9 cellular contexts compared by ENCODE assay signal in genomic region chr11:45089251-45089650, GRCh38. TPM values are rescaled to one million over a fixed set of nuclear protein-coding genes. Genes with fewer than 3 reads are reported as not detected.
DNase-seq lines count a peak whose midpoint lies in the region; ATAC-seq and TF ChIP-seq lines count a peak whose summit lies in the region.
"Had no signal": no experiment of that assay in that cellular context is flagged by ENCODE, and none has a peak within 500 bp of the region (broad histone marks: within the 10 kb centered on the region; RNA-seq: fewer than 3 reads in every experiment).

No MANE protein-coding gene starts in this region.

- no peaks in the 10 kb centered on the region for H3K36me3 ChIP-seq in KOPT-K1 (ENCODE audit: insufficient read depth, low read length)
- no peaks in the 10 kb centered on the region for H3K36me3 ChIP-seq in left lung
- no peaks in the 10 kb centered on the region for H3K36me3 ChIP-seq in thymus (ENCODE audit: control insufficient read depth, insufficient read depth)

- H3K4me1 ChIP-seq in left lung (peaks cover 14 to 23% of the 10 kb centered on the region in 2 donors), thymus (ENCODE audit: control insufficient read depth, insufficient read depth, low read length) (peaks cover 29% of the 10 kb centered on the region)

- H3K27me3 ChIP-seq in left lung (no peaks in the 10 kb centered on the region), thymus (ENCODE audit: control insufficient read depth, insufficient read depth) (no peaks in the 10 kb centered on the region)

- H3K4me3 ChIP-seq in left lung (no peak overlapping the region), thymus (ENCODE audit: low read length) (no peak overlapping the region)

- H3K9me3 ChIP-seq in KOPT-K1 (ENCODE audit: insufficient read depth, low read length, poor library complexity, severe bottlenecking): no peaks in the 10 kb centered on the region
- H3K9me3 ChIP-seq in left lung: no peaks in the 10 kb centered on the region
- H3K9me3 ChIP-seq in thymus (ENCODE audit: control insufficient read depth): no peaks in the 10 kb centered on the region

- TF ChIP-seq CTCF in left lung (IDR thresholded peaks at IDR 0.05): peak in 1 of 2 donors; percentile 17

- 88% methylated on average over 2 of the region's 2 CpGs for WGBS in thymus

- peak overlapping the region; percentile 25 for H3K27ac ChIP-seq in KOPT-K1 (ENCODE audit: low read depth, low read length, poor library complexity, severe bottlenecking)
- peak overlapping the region in 1 of 2 donors; percentile 50 for H3K27ac ChIP-seq in left lung
- H3K27ac ChIP-seq in thymus (ENCODE audit: low read depth): peak overlapping the region; percentile 36

- intact Hi-C loops in left lung (cut with DNase I): no loop called here

- DNase-seq in cerebellum (ENCODE audit: low spot score) (peak; percentile 79), left lung (peak in 1 of 2 donors; percentile 67), DMS79 treated with DMSO at 0.1 percent for 48 hours (lab: John Stamatoyannopoulos, UW) (no peak), NCI-H2029 treated with DMSO at 0.1 percent for 48 hours (lab: John Stamatoyannopoulos, UW) (no peak)
- DNase-seq in activated CD4-positive, alpha-beta T cell treated with anti-CD3 and anti-CD28 coated beads, Interleukin-2, amount 50 U/mL, for 4 hours: no peak
- DNase-seq: activated CD4-positive, alpha-beta T cell treated with anti-CD3 and anti-CD28 coated beads, Interleukin-2, amount 10 ng/mL, durations not matched to agents 24 days and 14 days had no signal

- peak; percentile 81 for ATAC-seq in left lung
- no peak for ATAC-seq in HG03108 (IDR thresholded peaks at IDR 0.05; ENCODE audit: unreplicated experiment)

RNA-seq across cellular contexts. Expression of gene PRDM11, which starts 57.2 kb away (rescaled TPM):
- total RNA-seq in cerebellum: 10.9 TPM
- total RNA-seq in left lung: 10 to 100 TPM; 13.6 to 13.8 TPM
- polyA plus RNA-seq in thymus: 2.1 TPM
